8 cellular contexts compared by ENCODE assay signal in genomic region chr17:75393523-75394331, GRCh38. TPM values are rescaled to one million over a fixed set of nuclear protein-coding genes. Genes with fewer than 3 reads are reported as not detected.
DNase-seq lines count a peak whose midpoint lies in the region; ATAC-seq lines count a peak whose summit lies in the region.

No MANE protein-coding gene starts in this region.

- peak overlapping the region; percentile 66 to 69 for H3K9ac ChIP-seq in mucosa of rectum (ENCODE audit: low read depth in 1 of 2, low read length in 2 of 2)

- peak overlapping the region; percentile 89 to 98 (median 94) for H3K4me3 Mint-ChIP-seq in IgD-negative memory B cell

- no peaks in the 10 kb centered on the region for H3K36me3 Mint-ChIP-seq in IgD-negative memory B cell

- H3K9me3 ChIP-seq in esophagus (ENCODE audit: control insufficient read depth in 2 of 2, insufficient read depth in 1 of 2, low read depth in 1 of 2, low read length in 1 of 2): no peaks in the 10 kb centered on the region
- no peaks in the 10 kb centered on the region for H3K9me3 ChIP-seq in mucosa of rectum (ENCODE audit: control insufficient read depth in 2 of 2, low read length in 2 of 2)

- peaks cover 65 to 74% (median 68%) of the 10 kb centered on the region in 3 donors for H3K4me1 Mint-ChIP-seq in IgD-negative memory B cell

- ATAC-seq in GM21447 (IDR thresholded peaks at IDR 0.05; ENCODE audit: unreplicated experiment): peak; percentile 83

- no peaks in the 10 kb centered on the region for H3K27me3 Mint-ChIP-seq in IgD-negative memory B cell

- H3K4me1 ChIP-seq in esophagus (ENCODE audit: control insufficient read depth in 2 of 2, insufficient read depth in 2 of 2, low read length in 1 of 2): peaks cover 0 to 2% of the 10 kb centered on the region in 2 donors
- H3K4me1 ChIP-seq in mucosa of rectum (ENCODE audit: control insufficient read depth in 2 of 2, insufficient read depth in 2 of 2, low read length in 2 of 2): peaks cover 23 to 32% of the 10 kb centered on the region in 2 donors

- H3K27ac ChIP-seq in esophagus (ENCODE audit: low read depth in 2 of 2, low read length in 1 of 2) (peak overlapping the region; percentile 87 to 94), mucosa of rectum (ENCODE audit: low read depth in 2 of 2, low read length in 2 of 2) (peak overlapping the region; percentile 73 to 85)

- WGBS in esophagus, 2 donors: 1 to 2% methylated on average over 28 of the region's 28 CpGs

- H3K36me3 ChIP-seq in esophagus (ENCODE audit: control insufficient read depth in 2 of 2, insufficient read depth in 2 of 2, low read length in 1 of 2): no peaks in the 10 kb centered on the region
- peaks cover 0 to 12% of the 10 kb centered on the region in 2 donors for H3K36me3 ChIP-seq in mucosa of rectum (ENCODE audit: control insufficient read depth in 2 of 2, insufficient read depth in 2 of 2, low read length in 2 of 2)

- no peaks in the 10 kb centered on the region for H3K9me3 Mint-ChIP-seq in IgD-negative memory B cell

- H3K27me3 ChIP-seq in esophagus (ENCODE audit: control insufficient read depth in 1 of 2, insufficient read depth in 2 of 2, low read length in 2 of 2): no peaks in the 10 kb centered on the region
- H3K27me3 ChIP-seq in mucosa of rectum (ENCODE audit: control insufficient read depth in 2 of 2, insufficient read depth in 2 of 2, low read length in 2 of 2): no peaks in the 10 kb centered on the region

- DNase-seq in COLO668 (lab: John Stamatoyannopoulos, UW; ENCODE audit: unreplicated experiment) (peak; percentile 89), OCI-M2 (lab: John Stamatoyannopoulos, UW; ENCODE audit: unreplicated experiment) (peak; percentile 65)
- peak; percentile 75 for DNase-seq in activated T-cell treated with anti-CD3 and anti-CD28 coated beads, Interleukin-2, amount 50 U/mL, for 1 hour
- peak; percentile 83 for DNase-seq in stimulated activated CD8-positive, alpha-beta memory T cell treated with anti-CD3 and anti-CD28 coated beads, Interleukin-4, amount 100 ng/mL, for 24 hours (ENCODE audit: low read depth)

- H3K4me3 ChIP-seq in esophagus (ENCODE audit: low read depth in 1 of 2, low read length in 2 of 2) (peak overlapping the region; percentile 68 to 69), mucosa of rectum (ENCODE audit: low read length in 2 of 2) (peak overlapping the region; percentile 80 to 88)

- peak overlapping the region; percentile 89 to 94 (median 92) for H3K27ac Mint-ChIP-seq in IgD-negative memory B cell

RNA-seq across cellular contexts. Expression of gene GRB2, which starts 11.8 kb away (rescaled TPM):
- polyA plus RNA-seq in IgD-negative memory B cell: 333 TPM
- polyA plus RNA-seq in esophagus: 10 to 100 TPM; 23.2 to 36.6 TPM

Comparison
In these comparisons a context has a peak if more than half of its experiments do, and no peak if none do; other contexts are left out.
1. Peak in every context shown above with its lines: DNase-seq, ATAC-seq, H3K4me3 ChIP-seq and H3K27ac ChIP-seq.